In genomic region chr6:170229396-170229795, GRCh38 we compare ENCODE assay signal across 20 cellular contexts.
DNase-seq lines count a peak whose midpoint lies in the region; ATAC-seq, FAIRE-seq and TF ChIP-seq lines count a peak whose summit lies in the region.
"Had no signal": no experiment of that assay in that cellular context is flagged by ENCODE, and none has a peak within 500 bp of the region (broad histone marks: within the 10 kb centered on the region; RNA-seq: fewer than 3 reads in every experiment).

No MANE protein-coding gene starts in this region.

- TF ChIP-seq EP300 in H1 (IDR thresholded peaks at IDR 0.05; ENCODE audit: borderline replicate concordance in 1 of 2, low read depth in 2 of 2, low read length in 2 of 2) = no peak

- no peaks in the 10 kb centered on the region for H3K79me1 ChIP-seq in H1 (ENCODE audit: low read depth, low read length)

- no peak overlapping the region for H3K4me3 ChIP-seq in left ventricle myocardium inferior
- H3K4me3 ChIP-seq in H1 (ENCODE audit: extremely low read depth in 1 of 4, insufficient read depth in 2 of 4, low read depth in 3 of 4, low read length in 4 of 4) = no peak overlapping the region
- H3K4me3 ChIP-seq: BLaER1 treated with 17β-estradiol and CSF1 and Interleukin-3, amounts not matched to agents 10 nM and 100 nM; GM12878; GM23338 had no signal

- DNase-seq in left ventricle myocardium inferior = peak; percentile 5
- no peak for DNase-seq in left cardiac atrium
- DNase-seq in H1 (ENCODE audit: low read depth in 1 of 2, low spot score in 2 of 2) = no peak
- no peak for DNase-seq in neural crest cell (ENCODE audit: low read depth, low spot score)
- DNase-seq in T-helper 9 cell = no peak
- DNase-seq in DMS153 treated with DMSO at 0.1 percent for 48 hours (lab: John Stamatoyannopoulos, UW; ENCODE audit: unreplicated experiment) = no peak
- no peak for DNase-seq in hepatic stellate cell (ENCODE audit: low spot score)
- DNase-seq: Calu3; CD8-positive, alpha-beta T cell; DMS53; DND-41; EL; H7; HFFc6 had no signal

- H3K18ac ChIP-seq in H1 (ENCODE audit: extremely low read depth, low read length) = no peak overlapping the region

- TF ChIP-seq CTCF in left ventricle myocardium inferior (IDR thresholded peaks at IDR 0.05; ENCODE audit: borderline replicate concordance) (no peak), H1 (IDR thresholded peaks at IDR 0.05; ENCODE audit: control extremely low read depth in 1 of 3, insufficient read depth in 1 of 3, low read depth in 1 of 3, low read length in 3 of 3) (no peak), neural crest cell (conservative IDR thresholded peaks at IDR 0.05) (no peak)

- H3K36me3 ChIP-seq in left ventricle myocardium inferior (no peaks in the 10 kb centered on the region), H1 (ENCODE audit: control insufficient read depth in 2 of 4, insufficient read depth in 4 of 4, low read length in 3 of 4) (no peaks in the 10 kb centered on the region)
- H3K36me3 ChIP-seq: BLaER1 treated with 17β-estradiol and CSF1 and Interleukin-3, amounts not matched to agents 10 nM and 100 nM had no signal

- no peak overlapping the region for H3K4me2 ChIP-seq in H1 (ENCODE audit: insufficient read depth in 1 of 2, low read depth in 2 of 2, low read length in 2 of 2)
- H3K4me2 ChIP-seq: BLaER1 treated with 17β-estradiol and CSF1 and Interleukin-3, amounts not matched to agents 10 nM and 100 nM; GM23338 had no signal

- no peak overlapping the region for H2BK20ac ChIP-seq in H1 (ENCODE audit: low read length)

- no peak for FAIRE-seq in H1 (lab: Jason Lieb, UNC)
- FAIRE-seq: GM12878 had no signal

- H3K9me3 ChIP-seq in left ventricle myocardium inferior (replicated peaks) = no peaks in the 10 kb centered on the region
- no peaks in the 10 kb centered on the region for H3K9me3 ChIP-seq in H1 (ENCODE audit: insufficient read depth in 2 of 2, low read depth in 1 of 2, low read length in 1 of 2)
- H3K9me3 ChIP-seq: BLaER1 treated with 17β-estradiol and CSF1 and Interleukin-3, amounts not matched to agents 10 nM and 100 nM had no signal

- no peaks in the 10 kb centered on the region for H4K20me1 ChIP-seq in H1 (replicated peaks in 1 of 2; ENCODE audit: control insufficient read depth in 1 of 2, insufficient read depth in 2 of 2, low read length in 2 of 2)

- H3K27me3 Mint-ChIP-seq in neural crest cell (ENCODE audit: low read depth) = peaks cover 3% of the 10 kb centered on the region
- H3K27me3 Mint-ChIP-seq: B cell had no signal

- TF ChIP-seq RAD21 in H1 (IDR thresholded peaks at IDR 0.05 in 1 of 2, conservative IDR thresholded peaks at IDR 0.05 in 1 of 2; ENCODE audit: low read depth in 2 of 2, low read length in 2 of 2) = no peak

- no peak overlapping the region for H3K56ac ChIP-seq in H1 (replicated peaks; ENCODE audit: insufficient read length, low read depth, low read length)

- H3K4me1 Mint-ChIP-seq in neural crest cell = peaks cover 22% of the 10 kb centered on the region
- H3K4me1 Mint-ChIP-seq: B cell had no signal

- CTCF ChIA-PET in H1 (lab: Charles Lee; ENCODE audit: partially characterized antibody) = no interaction called here

- no peak overlapping the region for H3K9ac ChIP-seq in H1 (replicated peaks in 1 of 4; ENCODE audit: extremely low read depth in 1 of 4, low read depth in 3 of 4, low read length in 3 of 4)
- H3K9ac ChIP-seq: BLaER1 treated with 17β-estradiol and CSF1 and Interleukin-3, amounts not matched to agents 10 nM and 100 nM had no signal

- H4K5ac ChIP-seq in H1 (ENCODE audit: insufficient read length, low read depth, low read length) = no peak overlapping the region

- no peak overlapping the region for H2BK12ac ChIP-seq in H1 (ENCODE audit: low read depth, low read length)

- POLR2A ChIA-PET in H1 (lab: Charles Lee; ENCODE audit: partially characterized antibody) = no interaction called here

- H2BK15ac ChIP-seq in H1 (ENCODE audit: low read length) = 0 out of 2 replicates have a peak overlapping the region, but pooled peaks have one; percentile 29

- H3K79me2 ChIP-seq in H1 (ENCODE audit: control insufficient read depth in 1 of 2, insufficient read depth in 2 of 2, low read length in 2 of 2) = no peaks in the 10 kb centered on the region

- no peak for TF ChIP-seq POLR2A in H1 (IDR thresholded peaks at IDR 0.05; ENCODE audit: control extremely low read depth in 1 of 2, low read depth in 2 of 2, low read length in 2 of 2)

- no peak overlapping the region for H3K4ac ChIP-seq in H1 (replicated peaks; ENCODE audit: insufficient read length, low read depth, low read length)

- no peak overlapping the region for H4K8ac ChIP-seq in H1 (ENCODE audit: extremely low read depth, insufficient read depth, low read length)

- no peak overlapping the region for H2BK120ac ChIP-seq in H1 (replicated peaks; ENCODE audit: low read depth, low read length)

- no peaks in the 10 kb centered on the region; the same call in 1 of the 2 replicates for H3K23me2 ChIP-seq in H1 (ENCODE audit: low read depth, low read length)

- no peak overlapping the region for H2AFZ ChIP-seq in H1 (ENCODE audit: low read length)
- H2AFZ ChIP-seq: GM23338 had no signal

- H3K27me3 ChIP-seq in left ventricle myocardium inferior (ENCODE audit: low read depth) (no peaks in the 10 kb centered on the region), H1 (replicated peaks in 1 of 4; ENCODE audit: control insufficient read depth in 3 of 4, extremely low read depth in 1 of 4, insufficient read depth in 3 of 4, low read length in 3 of 4) (no peaks in the 10 kb centered on the region; a peak in 1 of 7 replicates)

- H3K14ac ChIP-seq in H1 (ENCODE audit: insufficient read length) = no peak overlapping the region

- WGBS in H1 (ENCODE audit: extremely low coverage in 1 of 2, insufficient coverage in 1 of 2, insufficient read length in 1 of 2, insufficient replicate concordance in 2 of 2, low coverage in 1 of 2, low lambda C conversion rate in 2 of 2, missing lambda C conversion rate in 1 of 2), 2 experiments = 93% methylated on average over 14 of the region's 15 CpGs; no CpG with 5 or more reads in 1 of the 2 experiments

- peak overlapping the region; percentile 19 for H3K27ac Mint-ChIP-seq in neural crest cell (ENCODE audit: unreplicated experiment)
- H3K27ac Mint-ChIP-seq: B cell; CD8-positive, alpha-beta T cell; GM23338; HFFc6 had no signal

- H3K9me3 Mint-ChIP-seq in neural crest cell = no peaks in the 10 kb centered on the region
- H3K9me3 Mint-ChIP-seq: CD8-positive, alpha-beta T cell; GM23338 had no signal

- no peak overlapping the region for H2AK5ac ChIP-seq in H1 (ENCODE audit: low read depth, low read length)

- no peak overlapping the region for H3K4me3 Mint-ChIP-seq in neural crest cell
- H3K4me3 Mint-ChIP-seq: B cell; CD8-positive, alpha-beta T cell; GM23338; HFFc6 had no signal

- peaks cover 11% of the 10 kb centered on the region for H3K4me1 ChIP-seq in left ventricle myocardium inferior
- peaks cover 0 to 10% (median 4%) of the 10 kb centered on the region in 4 experiments; a peak in 4 of 7 replicates for H3K4me1 ChIP-seq in H1 (replicated peaks in 1 of 4; ENCODE audit: control insufficient read depth in 3 of 4, insufficient read depth in 4 of 4, low read length in 3 of 4)

- H4K91ac ChIP-seq in H1 (replicated peaks; ENCODE audit: insufficient read length, low read length) = no peak overlapping the region

- H3K36me3 Mint-ChIP-seq in neural crest cell (ENCODE audit: low read depth) = no peaks in the 10 kb centered on the region
- H3K36me3 Mint-ChIP-seq: CD8-positive, alpha-beta T cell had no signal

- H3K27ac ChIP-seq in left ventricle myocardium inferior (replicated peaks) (no peak overlapping the region), H1 (ENCODE audit: low read depth, low read length) (no peak overlapping the region)
- H3K27ac ChIP-seq: BLaER1 treated with 17β-estradiol and CSF1 and Interleukin-3, amounts not matched to agents 10 nM and 100 nM; HL-60 had no signal

- intact Hi-C loops in left ventricle myocardium inferior (cut with micrococcal nuclease) = no loop called here
- intact Hi-C loops in left cardiac atrium (cut with DNase I) = no loop called here

- H2BK5ac ChIP-seq in H1 (ENCODE audit: low read depth, low read length) = no peak overlapping the region

- no peak for ATAC-seq in left cardiac atrium
- ATAC-seq: CD8-positive, alpha-beta T cell; GM12878; GM23338; HCT116 had no signal

- no peak overlapping the region for H3K23ac ChIP-seq in H1 (ENCODE audit: insufficient read length)

TF ChIP-seq in H1, 55 proteins besides CTCF, POLR2A, EP300 and RAD21:
- TF ChIP-seq POU5F1 (IDR thresholded peaks at IDR 0.05; ENCODE audit: low read depth, low read length) = no peak
- TF ChIP-seq CHD1 (IDR thresholded peaks at IDR 0.05; ENCODE audit: low read depth, low read length) = no peak
- TF ChIP-seq TCF12 (IDR thresholded peaks at IDR 0.05; ENCODE audit: low read depth, low read length) = no peak
- TF ChIP-seq KDM5A (IDR thresholded peaks at IDR 0.05; ENCODE audit: low read length) = no peak
- TF ChIP-seq E2F6 (IDR thresholded peaks at IDR 0.05) = no peak
- no peak for TF ChIP-seq TBP (IDR thresholded peaks at IDR 0.05; ENCODE audit: low read depth, low read length)
- TF ChIP-seq TEAD4 (IDR thresholded peaks at IDR 0.05; ENCODE audit: low read depth, low read length) = no peak
- no peak for TF ChIP-seq EZH2 (IDR thresholded peaks at IDR 0.05; ENCODE audit: low read depth, low read length, severe bottlenecking)
- TF ChIP-seq SIX5 (IDR thresholded peaks at IDR 0.05; ENCODE audit: low read depth, low read length) = no peak
- no peak for TF ChIP-seq SIRT6 (IDR thresholded peaks at IDR 0.05; ENCODE audit: low read length)
TF ChIP-seq in H1: peak in this region for 0.
